24 cellular contexts compared by ENCODE assay signal in genomic region chr2:230360028-230360427, GRCh38.
"Had no signal": no experiment of that assay in that cellular context is flagged by ENCODE, and none has a peak within 500 bp of the region (broad histone marks: within the 10 kb centered on the region; RNA-seq: fewer than 3 reads in every experiment).

No MANE protein-coding gene starts in this region.

- ATAC-seq: activated CD4-positive, alpha-beta T cell treated with anti-CD3 and anti-CD28 coated beads for 36 hours; body of pancreas; left lobe of liver; lower lobe of right lung; natural killer cell treated with Interleukin-12 subunit alpha and Interleukin-12 subunit beta and Interleukin-15 and Interleukin-18, amount 100 ng/mL, for 72 hours; WTC11 had no signal

- H3K4me3 ChIP-seq: body of pancreas, hepatocyte, lower lobe of right lung, prostate gland, spleen, thoracic aorta had no signal

- H3K27me3 ChIP-seq: body of pancreas, hepatocyte, spleen had no signal

- H3K4me3 Mint-ChIP-seq: activated CD4-positive, alpha-beta T cell treated with anti-CD3 and anti-CD28 coated beads for 36 hours; activated naive CD4-positive, alpha-beta T cell treated with anti-CD3 and anti-CD28 coated beads for 36 hours; activated T-cell treated with anti-CD3 and anti-CD28 coated beads, Interleukin-2, amount 50 U/mL, for 24 hours; immature natural killer cell; natural killer cell treated with Interleukin-12 subunit alpha and Interleukin-12 subunit beta and Interleukin-15 and Interleukin-18, amount 100 ng/mL, for 72 hours; WTC11 had no signal

- H3K9me3 ChIP-seq: body of pancreas, lower lobe of right lung, prostate gland, thoracic aorta had no signal

- H3K27me3 Mint-ChIP-seq: activated CD4-positive, alpha-beta T cell treated with anti-CD3 and anti-CD28 coated beads for 36 hours; activated T-cell treated with anti-CD3 and anti-CD28 coated beads, Interleukin-2, amount 50 U/mL, for 24 hours; natural killer cell treated with Interleukin-12 subunit alpha and Interleukin-12 subunit beta and Interleukin-15 and Interleukin-18, amount 100 ng/mL, for 72 hours had no signal

- H3K27ac ChIP-seq: body of pancreas, hepatocyte, lower lobe of right lung, prostate gland, spleen, thoracic aorta had no signal

- H3K36me3 ChIP-seq: prostate gland, thoracic aorta had no signal

- H3K27ac Mint-ChIP-seq: activated CD4-positive, alpha-beta T cell treated with anti-CD3 and anti-CD28 coated beads for 36 hours; activated naive CD4-positive, alpha-beta T cell treated with anti-CD3 and anti-CD28 coated beads for 36 hours; WTC11 had no signal

- DNase-seq: activated CD4-positive, alpha-beta T cell treated with anti-CD3 and anti-CD28 coated beads for 36 hours; activated CD4-positive, alpha-beta T cell treated with anti-CD3 and anti-CD28 coated beads, Interleukin-2, amount 50 U/mL, for 4 hours; activated CD8-positive, alpha-beta memory T cell treated with anti-CD3 and anti-CD28 coated beads for 24 hours; activated CD8-positive, alpha-beta memory T cell treated with anti-CD3 and anti-CD28 coated beads, Interleukin-2, amount 50 U/mL, for 4 hours; activated naive CD4-positive, alpha-beta T cell treated with anti-CD3 and anti-CD28 coated beads for 36 hours; activated T-cell treated with anti-CD3 and anti-CD28 coated beads, Interleukin-2, amount 50 U/mL, for 24 hours; anterior cingulate cortex; body of pancreas; dermis blood vessel endothelial cell; effector CD8-positive, alpha-beta T cell; glutamatergic neuron; immature natural killer cell; lower lobe of right lung; spleen; stimulated activated CD4-positive, alpha-beta T cell treated with anti-CD3 and anti-CD28 coated beads, Interleukin-4, amount 100 ng/mL, for 1 hour; stimulated activated naive CD4-positive, alpha-beta T cell; T-helper 1 cell; T1000 had no signal

- H3K9me3 Mint-ChIP-seq: immature natural killer cell; natural killer cell treated with Interleukin-12 subunit alpha and Interleukin-12 subunit beta and Interleukin-15 and Interleukin-18, amount 100 ng/mL, for 72 hours had no signal

- H3K4me1 ChIP-seq: body of pancreas, lower lobe of right lung, prostate gland had no signal
